Comparison of ENCODE assay signal across 17 cellular contexts in the genomic region with DNA sequence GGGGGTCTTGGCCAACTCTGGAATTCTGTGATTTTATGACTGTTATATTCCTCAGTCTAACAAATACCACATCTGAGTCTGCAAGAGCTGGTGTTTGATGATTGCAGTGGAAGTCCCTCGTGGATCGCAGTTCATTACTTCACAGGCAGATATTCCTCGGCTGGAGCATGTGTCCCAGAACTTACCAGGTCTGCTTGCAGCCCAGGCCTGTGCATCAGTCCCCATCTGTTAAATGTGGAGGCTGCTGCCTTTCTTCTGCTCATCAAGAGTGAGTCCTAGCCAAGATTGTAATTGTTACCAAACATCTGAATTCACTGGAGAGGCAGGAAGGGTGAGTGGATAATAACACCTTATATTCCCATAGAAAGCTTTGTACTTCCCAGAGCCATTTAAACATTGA. TPM values are rescaled to one million over a fixed set of nuclear protein-coding genes. Genes with fewer than 3 reads are reported as not detected.
A peak's percentile ranks its signal among the peaks of the same experiment; 100 is the strongest.
DNase-seq lines count a peak whose midpoint lies in the region; ATAC-seq and TF ChIP-seq lines count a peak whose summit lies in the region.
"Had no signal": no experiment of that assay in that cellular context is flagged by ENCODE, and none has a peak within 500 bp of the region (broad histone marks: within the 10 kb centered on the region; RNA-seq: fewer than 3 reads in every experiment).

No MANE protein-coding gene starts in this region.

- peak; percentile 53 for ATAC-seq in sciatic nerve
- ATAC-seq in HG02973 (IDR thresholded peaks at IDR 0.05; ENCODE audit: unreplicated experiment): no peak
- ATAC-seq: Right ventricle myocardium inferior, T-cell had no signal

- DNase-seq in AG10803 (ENCODE audit: low read depth) (peak; percentile 38), G401 (ENCODE audit: low spot score) (peak; percentile 42), cerebellar cortex (ENCODE audit: low spot score) (peak; percentile 27), sciatic nerve (ENCODE audit: low spot score) (no peak), LoVo (ENCODE audit: low spot score) (no peak), COLO829 (ENCODE audit: low spot score) (no peak)
- DNase-seq: ACHN; BE2C; CD4-positive, alpha-beta T cell; GOT3; NCI-H187; NCI-H446 treated with DMSO at 0.1 percent for 48 hours; NCI-H748 treated with DMSO at 0.1 percent for 48 hours; SK-N-SH; T-cell had no signal

- in situ Hi-C loops in G401 (cut with HindIII; ENCODE audit: low sequenced_read_pairs): no loop called here

- intact Hi-C loops in sciatic nerve (cut with DNase I): no loop called here

- TF ChIP-seq CTCF in AG10803 (conservative IDR thresholded peaks at IDR 0.05; ENCODE audit: low read length): no peak

- H3K4me3 ChIP-seq in AG10803 (ENCODE audit: low read length): no peak overlapping the region

RNA-seq across cellular contexts. Expression of a gene that starts 55.6 kb away (rescaled TPM):
- 3.9 TPM in 2 replicates for total RNA-seq in G401 (2014; rRNA removed; shearing (Covaris generic))
- 30.5 TPM for total RNA-seq in sciatic nerve

Comparison
In these comparisons a context has a peak if more than half of its experiments do, and no peak if none do; other contexts are left out.
1. DNase-seq: peak in AG10803 (single experiment), G401 (single experiment) and cerebellar cortex (single experiment); none in sciatic nerve (single experiment), LoVo (single experiment) and COLO829 (single experiment).